ENCODE assay signal across 18 cellular contexts in the genomic region with DNA sequence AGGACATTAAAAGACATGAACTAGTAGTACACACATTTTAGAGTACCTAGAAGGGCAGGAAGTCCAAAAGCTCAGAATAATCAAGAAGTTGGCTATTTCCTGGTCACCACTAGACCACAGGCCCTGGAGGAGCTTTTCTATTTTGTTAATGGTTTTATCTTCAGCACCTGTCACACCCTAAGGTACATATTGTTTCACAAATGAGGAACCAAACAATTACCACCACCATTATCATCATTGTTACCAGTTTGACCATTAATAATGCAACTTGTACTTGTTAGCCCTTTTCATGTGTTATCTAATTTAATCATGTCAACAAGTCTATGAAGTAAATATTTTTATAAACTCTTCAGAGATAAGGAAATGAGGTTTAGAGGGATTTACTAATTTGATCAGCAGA.
"Had no signal": no experiment of that assay in that cellular context is flagged by ENCODE, and none has a peak within 500 bp of the region (broad histone marks: within the 10 kb centered on the region; RNA-seq: fewer than 3 reads in every experiment).

No MANE protein-coding gene starts in this region.

- H3K4me3 ChIP-seq: dorsolateral prefrontal cortex, esophagus muscularis mucosa, gastrocnemius medialis, heart right ventricle, mucosa of descending colon, ovary had no signal

- H3K27me3 Mint-ChIP-seq: naive thymus-derived CD8-positive, alpha-beta T cell; progenitor cell of endocrine pancreas had no signal

- H3K4me3 Mint-ChIP-seq: naive thymus-derived CD8-positive, alpha-beta T cell had no signal

- H3K9me3 ChIP-seq: esophagus muscularis mucosa, gastrocnemius medialis, heart right ventricle, mucosa of descending colon, ovary had no signal

- H3K27ac Mint-ChIP-seq: progenitor cell of endocrine pancreas had no signal

- H3K27me3 ChIP-seq: dorsolateral prefrontal cortex, esophagus muscularis mucosa, gastrocnemius medialis, heart right ventricle, ovary had no signal

- DNase-seq: cortex of kidney; dorsolateral prefrontal cortex; effector CD8-positive, alpha-beta T cell; gastrocnemius medialis; heart right ventricle; hypothalamus; kidney glomerular epithelial cell; mammary epithelial cell; mucosa of descending colon; naive thymus-derived CD8-positive, alpha-beta T cell; ovary; right cardiac atrium; small intestine; stimulated activated CD4-positive, alpha-beta T cell treated with anti-CD3 and anti-CD28 coated beads, Interleukin-12 subunit alpha, Interleukin-12 subunit beta, amount 100 ng/mL, for 4 hours; stimulated activated naive CD4-positive, alpha-beta T cell treated with Interleukin-2 at 50 U/mL for 16 hours had no signal

- H3K9me3 Mint-ChIP-seq: naive thymus-derived CD8-positive, alpha-beta T cell had no signal

- H3K27ac ChIP-seq: epithelial cell of prostate, esophagus muscularis mucosa, gastrocnemius medialis, heart right ventricle, ovary had no signal

- H3K36me3 ChIP-seq: ovary had no signal
